In the genomic region with DNA sequence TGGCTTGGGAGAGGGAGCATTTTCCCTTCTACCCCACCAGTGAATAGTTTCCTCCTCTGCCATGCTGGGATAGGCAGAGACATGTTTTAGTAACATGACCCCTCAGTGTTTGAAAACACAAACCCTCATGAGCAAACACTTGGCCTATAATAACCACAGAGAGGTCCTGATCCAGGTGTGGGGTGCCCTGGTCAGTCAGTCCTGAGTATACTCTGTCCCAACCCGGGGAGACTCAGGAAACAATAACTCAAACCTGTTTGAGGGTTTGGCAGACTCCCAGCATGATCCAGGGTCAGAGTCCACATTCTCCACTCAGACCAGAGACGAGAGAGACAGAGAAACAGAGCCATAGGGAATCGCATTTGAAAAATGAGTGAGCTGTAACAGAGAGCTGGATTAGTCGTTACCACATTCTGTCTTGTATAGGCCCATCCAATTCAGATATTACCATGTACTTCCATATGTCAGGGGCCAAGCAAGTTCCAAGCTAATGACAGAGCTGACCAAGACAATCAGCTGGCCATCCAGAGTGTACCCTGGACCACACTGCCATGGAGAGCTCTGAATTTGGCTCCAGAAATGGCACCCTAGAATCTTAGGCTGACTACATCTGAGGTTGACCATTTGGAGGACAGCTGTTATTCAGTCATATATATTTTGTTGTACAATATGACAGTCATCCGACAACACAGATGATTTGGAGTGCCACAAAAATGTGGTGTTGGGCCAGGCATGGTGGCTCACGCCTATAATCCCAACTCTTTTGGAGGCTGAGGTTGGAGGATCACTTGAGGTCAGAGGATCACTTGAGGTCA, we compare ENCODE assay signal across 14 cellular contexts. TPM values are rescaled to one million over a fixed set of nuclear protein-coding genes. Genes with fewer than 3 reads are reported as not detected.
DNase-seq lines count a peak whose midpoint lies in the region; ATAC-seq and TF ChIP-seq lines count a peak whose summit lies in the region.
"Had no signal": no experiment of that assay in that cellular context is flagged by ENCODE, and none has a peak within 500 bp of the region (broad histone marks: within the 10 kb centered on the region; RNA-seq: fewer than 3 reads in every experiment).

No MANE protein-coding gene starts in this region.

- no peak overlapping the region for H3K27ac Mint-ChIP-seq in activated naive CD4-positive, alpha-beta T cell treated with anti-CD3 and anti-CD28 coated beads, Interleukin-2, amount 10 ng/mL, durations not matched to agents 7 days and 5 days
- H3K27ac Mint-ChIP-seq: activated CD4-positive, alpha-beta T cell treated with anti-CD3 and anti-CD28 coated beads, Interleukin-2, amount 10 ng/mL, durations not matched to agents 7 days and 5 days; immature natural killer cell; stimulated activated naive CD8-positive, alpha-beta T cell treated with anti-CD3 and anti-CD28 coated beads, Interleukin-15, Interleukin-2, amounts not matched to agents 100 ng/mL and 50 ng/mL, for 24 hours had no signal

- no peaks in the 10 kb centered on the region for H4K20me1 ChIP-seq in hepatocyte (ENCODE audit: insufficient read depth, poor library complexity, severe bottlenecking)

- H3K9me3 ChIP-seq in hepatocyte (ENCODE audit: low read depth) (no peaks in the 10 kb centered on the region), parathyroid adenoma (ENCODE audit: control insufficient read depth, low read length) (no peaks in the 10 kb centered on the region)

- H3K27me3 Mint-ChIP-seq in activated naive CD4-positive, alpha-beta T cell treated with anti-CD3 and anti-CD28 coated beads, Interleukin-2, amount 10 ng/mL, durations not matched to agents 7 days and 5 days = peaks cover 21% of the 10 kb centered on the region

- DNase-seq in HCEC 1CT (peak; percentile 70), RPMI7951 (ENCODE audit: low read depth) (peak; percentile 74), hepatocyte (ENCODE audit: low spot score) (peak; percentile 68)
- DNase-seq in activated naive CD4-positive, alpha-beta T cell treated with anti-CD3 and anti-CD28 coated beads, Interleukin-2, amount 10 ng/mL, durations not matched to agents 7 days and 5 days = no peak
- DNase-seq: activated CD4-positive, alpha-beta T cell treated with anti-CD3 and anti-CD28 coated beads, Interleukin-2, amount 10 ng/mL, durations not matched to agents 7 days and 5 days; immature natural killer cell; stimulated activated CD4-positive, alpha-beta T cell treated with anti-CD3 and anti-CD28 coated beads, Interleukin-2, amount 100 ng/mL, for 48 hours had no signal

- TF ChIP-seq CTCF in hepatocyte (IDR thresholded peaks at IDR 0.05; ENCODE audit: poor library complexity) (no peak), parathyroid adenoma (IDR thresholded peaks at IDR 0.05) (no peak)

- peaks cover 2% of the 10 kb centered on the region for H3K9me3 Mint-ChIP-seq in activated naive CD4-positive, alpha-beta T cell treated with anti-CD3 and anti-CD28 coated beads, Interleukin-2, amount 10 ng/mL, durations not matched to agents 7 days and 5 days
- H3K9me3 Mint-ChIP-seq: immature natural killer cell; stimulated activated naive CD8-positive, alpha-beta T cell treated with anti-CD3 and anti-CD28 coated beads, Interleukin-15, Interleukin-2, amounts not matched to agents 100 ng/mL and 50 ng/mL, for 24 hours had no signal

- no peak for ATAC-seq in GM21381 (IDR thresholded peaks at IDR 0.05; ENCODE audit: unreplicated experiment)
- ATAC-seq in HG02973 (IDR thresholded peaks at IDR 0.05; ENCODE audit: unreplicated experiment) = no peak
- ATAC-seq in GM18517 (IDR thresholded peaks at IDR 0.05; ENCODE audit: unreplicated experiment) = no peak

- H3K9ac ChIP-seq in parathyroid adenoma = no peak overlapping the region

- H3K4me3 Mint-ChIP-seq in activated naive CD4-positive, alpha-beta T cell treated with anti-CD3 and anti-CD28 coated beads, Interleukin-2, amount 10 ng/mL, durations not matched to agents 7 days and 5 days = no peak overlapping the region
- H3K4me3 Mint-ChIP-seq: activated CD4-positive, alpha-beta T cell treated with anti-CD3 and anti-CD28 coated beads, Interleukin-2, amount 10 ng/mL, durations not matched to agents 7 days and 5 days; immature natural killer cell; stimulated activated naive CD8-positive, alpha-beta T cell treated with anti-CD3 and anti-CD28 coated beads, Interleukin-15, Interleukin-2, amounts not matched to agents 100 ng/mL and 50 ng/mL, for 24 hours had no signal

- H3K79me2 ChIP-seq in hepatocyte (no peaks in the 10 kb centered on the region), parathyroid adenoma (no peaks in the 10 kb centered on the region)

- CTCF ChIA-PET in activated naive CD4-positive, alpha-beta T cell treated with anti-CD3 and anti-CD28 coated beads, Interleukin-2, amount 10 ng/mL, durations not matched to agents 7 days and 5 days (lab: Charles Lee) = interaction anchor here (1.3 to 1.6 kb wide), 3 partner anchors 11 to 27 kb away, joined by 4 to 9 read pairs (median 9); partner anchors contain the start of genes CCDC107 and RMRP

- H3K9me2 ChIP-seq in hepatocyte (replicated peaks; ENCODE audit: insufficient read depth) = no peaks in the 10 kb centered on the region

- H3K27ac ChIP-seq in hepatocyte (peak overlapping the region; percentile 90), parathyroid adenoma (no peak overlapping the region)

- no peaks in the 10 kb centered on the region for H3K27me3 ChIP-seq in hepatocyte
- H3K27me3 ChIP-seq in parathyroid adenoma (ENCODE audit: control insufficient read depth, insufficient read depth, low read length) = no peaks in the 10 kb centered on the region

- H3K4me3 ChIP-seq in hepatocyte (no peak overlapping the region), parathyroid adenoma (ENCODE audit: low read depth, low read length) (no peak overlapping the region)

- peak overlapping the region; percentile 22 for H2AFZ ChIP-seq in hepatocyte
- H2AFZ ChIP-seq in parathyroid adenoma = peak overlapping the region; percentile 54

- WGBS in hepatocyte (ENCODE audit: low lambda C conversion rate, missing lambda C conversion rate) = 50% methylated on average over 6 of the region's 6 CpGs

- H3K36me3 ChIP-seq in hepatocyte (replicated peaks; ENCODE audit: insufficient read depth, low read depth) (no peaks in the 10 kb centered on the region), parathyroid adenoma (ENCODE audit: control insufficient read depth, insufficient read depth, low read length) (no peaks in the 10 kb centered on the region)

- H3K4me1 Mint-ChIP-seq in activated naive CD4-positive, alpha-beta T cell treated with anti-CD3 and anti-CD28 coated beads, Interleukin-2, amount 10 ng/mL, durations not matched to agents 7 days and 5 days = peaks cover 21% of the 10 kb centered on the region

- H3K4me2 ChIP-seq in hepatocyte (peak overlapping the region; percentile 33), parathyroid adenoma (ENCODE audit: low read length) (no peak overlapping the region)

- H3K4me1 ChIP-seq in hepatocyte (ENCODE audit: insufficient read depth) = peaks cover 19% of the 10 kb centered on the region
- H3K4me1 ChIP-seq in parathyroid adenoma = peaks cover 7% of the 10 kb centered on the region

- H3K36me3 Mint-ChIP-seq in activated naive CD4-positive, alpha-beta T cell treated with anti-CD3 and anti-CD28 coated beads, Interleukin-2, amount 10 ng/mL, durations not matched to agents 7 days and 5 days = no peaks in the 10 kb centered on the region
- H3K36me3 Mint-ChIP-seq: immature natural killer cell had no signal

RNA-seq across cellular contexts. Expression of gene CA9, which starts 4.2 kb away (rescaled TPM):
- 73.8 and 82.4 TPM in 2 replicates for total RNA-seq in RPMI7951 (2014; rRNA removed; shearing (Covaris generic))
- 0.27 TPM in 1 of 2 replicates, not detected in the other for total RNA-seq in hepatocyte
- 2.1 and 2.4 TPM in 2 replicates for polyA plus RNA-seq in hepatocyte
- total RNA-seq: osteoblast had no signal
- polyA plus RNA-seq: immature natural killer cell had no signal

RNA-seq across cellular contexts. Expression of gene ARHGEF39, which starts 4.5 kb away (rescaled TPM):
- total RNA-seq in RPMI7951 (2014; rRNA removed; shearing (Covaris generic)) = 7.6 and 14.2 TPM in 2 replicates
- 1.8 and 9.4 TPM in 2 replicates for total RNA-seq in hepatocyte
- polyA plus RNA-seq in hepatocyte = 5.2 and 5.6 TPM in 2 replicates

RNA-seq across cellular contexts. Expression of gene CCDC107, which starts 11.4 kb away (rescaled TPM):
- total RNA-seq in RPMI7951 (2014; rRNA removed; shearing (Covaris generic)) = 18.1 and 32.5 TPM in 2 replicates
- 12.1 and 13.8 TPM in 2 replicates for total RNA-seq in hepatocyte
- 39.5 and 42.2 TPM in 2 replicates for polyA plus RNA-seq in hepatocyte

RNA-seq across cellular contexts. Expression of gene RMRP, which starts 11.7 kb away (rescaled TPM):
- total RNA-seq in RPMI7951 (2014; rRNA removed; shearing (Covaris generic)) = 19,023 and 39,221 TPM in 2 replicates
- total RNA-seq in hepatocyte = 1,377 and 3,174 TPM in 2 replicates
- polyA plus RNA-seq in hepatocyte = not detected in 2 replicates

RNA-seq across cellular contexts. Expression of gene SIT1, which starts 18.8 kb away (rescaled TPM):
- not detected in 2 replicates for total RNA-seq in RPMI7951 (2014; rRNA removed; shearing (Covaris generic))
- total RNA-seq in hepatocyte = not detected in 2 replicates
- polyA plus RNA-seq in hepatocyte = not detected in 2 replicates
- total RNA-seq: cardiac septum had no signal

Comparison
In these comparisons a context has a peak if more than half of its experiments do, and no peak if none do; other contexts are left out.
1. RNA of gene CA9, which starts 4.2 kb away (total RNA-seq): 73.8 to 82.4 TPM in RPMI7951; 0.27 TPM in hepatocyte; every median in the first group is over 10 times any median in the second.